ENCODE assay signal across 12 cellular contexts in the genomic region with DNA sequence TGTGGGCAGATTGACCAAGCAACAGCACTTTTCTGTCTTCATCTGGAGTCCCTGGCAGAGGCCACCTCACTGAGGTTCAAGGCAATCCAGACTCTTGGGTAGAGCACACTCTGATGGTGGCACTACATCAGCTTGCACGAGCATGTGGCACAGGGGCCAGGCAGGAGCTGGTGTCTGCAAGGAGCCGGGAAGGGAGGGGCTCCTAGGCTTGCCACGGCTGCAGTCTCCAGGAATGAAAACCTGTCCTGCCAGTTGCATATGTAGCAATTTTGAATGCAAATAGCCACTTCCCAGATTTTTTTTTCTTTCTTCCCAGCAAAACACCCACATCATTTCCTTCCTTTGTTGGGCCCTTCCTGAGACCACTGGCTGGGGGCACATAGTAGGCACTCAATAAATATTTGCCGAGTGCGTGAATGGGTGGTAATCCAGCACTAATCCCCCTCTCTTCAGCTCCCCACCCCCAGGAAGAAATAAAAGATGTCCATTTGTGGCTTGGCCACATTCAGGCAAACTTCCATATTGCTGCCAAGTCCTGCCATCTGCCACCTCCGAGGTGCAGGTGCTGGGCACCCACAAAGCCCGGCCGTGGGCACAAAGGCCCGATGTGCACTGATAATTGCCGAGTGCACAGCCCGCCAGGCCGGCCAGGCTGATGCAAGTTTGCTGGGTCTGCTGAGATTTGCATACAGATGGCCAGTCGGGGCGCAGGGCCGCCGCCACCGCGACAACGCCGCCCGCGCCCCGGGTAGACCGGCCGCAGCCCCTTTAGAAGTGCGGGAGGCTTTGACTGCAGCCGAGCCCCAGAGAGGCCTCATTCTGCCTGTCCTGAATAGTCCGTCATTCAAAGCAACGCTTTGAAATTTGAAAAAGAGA.
DNase-seq lines count a peak whose midpoint lies in the region; ATAC-seq and TF ChIP-seq lines count a peak whose summit lies in the region.
"Had no signal": no experiment of that assay in that cellular context is flagged by ENCODE, and none has a peak within 500 bp of the region (broad histone marks: within the 10 kb centered on the region; RNA-seq: fewer than 3 reads in every experiment).

No MANE protein-coding gene starts in this region.

- intact Hi-C loops in HCT116 (cut with micrococcal nuclease) (no loop called here), posterior cingulate gyrus (cut with DNase I) (no loop called here)

- TF ChIP-seq CTCF in HCT116 (IDR thresholded peaks at IDR 0.05 in 2 of 3, conservative IDR thresholded peaks at IDR 0.05 in 1 of 3; ENCODE audit: borderline replicate concordance in 1 of 3, insufficient read depth in 1 of 3, low read depth in 2 of 3, low read length in 2 of 3) (no peak), foreskin keratinocyte (conservative IDR thresholded peaks at IDR 0.05) (no peak), HFFc6 (IDR thresholded peaks at IDR 0.05) (no peak)

- peaks cover 3% of the 10 kb centered on the region; the same call in 1 of the 2 replicates for H3K27me3 Mint-ChIP-seq in HFFc6 (ENCODE audit: insufficient read depth)

- H3K36me3 ChIP-seq in HCT116 (ENCODE audit: control insufficient read depth in 1 of 2, insufficient read depth in 2 of 2, low read length in 2 of 2): no peaks in the 10 kb centered on the region
- H3K36me3 ChIP-seq: Peyer's patch had no signal

- H3K36me3 Mint-ChIP-seq in HFFc6 (ENCODE audit: low read depth): no peaks in the 10 kb centered on the region

- H3K9ac ChIP-seq in HCT116 (ENCODE audit: low read length): no peak overlapping the region

- H3K27me3 ChIP-seq in HCT116 (ENCODE audit: insufficient read depth, low read length) (peaks cover 17% of the 10 kb centered on the region), foreskin keratinocyte (peaks cover 12% of the 10 kb centered on the region)
- H3K27me3 ChIP-seq: Peyer's patch had no signal

- no peak overlapping the region for H3K4me2 ChIP-seq in HCT116 (ENCODE audit: low read length)

- no peak overlapping the region for H3K4me3 ChIP-seq in HCT116 (replicated peaks in 1 of 2; ENCODE audit: low read depth in 1 of 2, low read length in 2 of 2)
- H3K4me3 ChIP-seq: Peyer's patch had no signal

- no peak overlapping the region for H3K4me3 Mint-ChIP-seq in HFFc6

- no peak for TF ChIP-seq POLR2A in HCT116 (IDR thresholded peaks at IDR 0.05; ENCODE audit: borderline replicate concordance, extremely low read depth, insufficient read depth, insufficient read length)

- H3K9me3 Mint-ChIP-seq in HFFc6: peaks cover 34% of the 10 kb centered on the region

- H3K4me1 ChIP-seq in HCT116 (ENCODE audit: control insufficient read depth in 1 of 2, insufficient read depth in 2 of 2, low read length in 2 of 2) (peaks cover 0 to 2% of the 10 kb centered on the region in 2 experiments; a peak in 1 of 4 replicates), foreskin keratinocyte (no peaks in the 10 kb centered on the region)

- H3K27ac Mint-ChIP-seq in HFFc6: no peak overlapping the region

- no TSS peak for BruUV-seq in HCT116 (replicated peaks; lab: Mats Ljungman, UMichigan)

- POLR2A ChIA-PET in HCT116 (lab: Charles Lee): no interaction called here

- H3K79me2 ChIP-seq in HCT116 (ENCODE audit: insufficient read depth, low read length): no peaks in the 10 kb centered on the region

- no peak for TF ChIP-seq RAD21 in HCT116 (IDR thresholded peaks at IDR 0.05; ENCODE audit: low read depth)

- H3K27ac ChIP-seq in HCT116 (ENCODE audit: low read depth, low read length) (no peak overlapping the region), foreskin keratinocyte (no peak overlapping the region)
- H3K27ac ChIP-seq: Peyer's patch had no signal

- RAD21 ChIA-PET in HCT116 (lab: Charles Lee; ENCODE audit: low non-redundant PET in 1 of 2, low total read pairs in 2 of 2, uncharacterized antibody in 2 of 2, unreplicated experiment in 2 of 2): no interaction called here

- DNase-seq in HCT116 (ENCODE audit: low read depth, low spot score) (no peak), NCI-H69 (lab: John Stamatoyannopoulos, UW) (peak; percentile 100), foreskin keratinocyte (peak in 1 of 2 donors; percentile 2), posterior cingulate gyrus (peak; percentile 26 to 90 (median 42)), GM19240 (ENCODE audit: insufficient read length, low spot score) (no peak), HFFc6 (no peak)
- DNase-seq: activated CD4-positive, alpha-beta T cell treated with anti-CD3 and anti-CD28 coated beads, Interleukin-2, amount 50 U/mL, for 48 hours; EL; KG1 had no signal

- no peaks in the 10 kb centered on the region for H3K4me1 Mint-ChIP-seq in HFFc6 (ENCODE audit: low read depth)

- ATAC-seq in HCT116 (peak; percentile 42; the same call in 1 of the 2 replicates), foreskin keratinocyte (peak; percentile 37), HG03045 (IDR thresholded peaks at IDR 0.05; ENCODE audit: unreplicated experiment) (no peak), HG02623 (IDR thresholded peaks at IDR 0.05; ENCODE audit: unreplicated experiment) (no peak)

- CTCF ChIA-PET in HCT116 (lab: Charles Lee): no interaction called here

- no peaks in the 10 kb centered on the region for H3K9me2 ChIP-seq in HCT116 (ENCODE audit: insufficient read depth)

- no peaks in the 10 kb centered on the region for H4K20me1 ChIP-seq in HCT116 (ENCODE audit: insufficient read depth)

- H2AFZ ChIP-seq in HCT116 (ENCODE audit: low read depth, low read length, poor library complexity, severe bottlenecking): no peak overlapping the region

- no peaks in the 10 kb centered on the region for H3K9me3 ChIP-seq in HCT116 (ENCODE audit: control insufficient read depth in 1 of 2, insufficient read depth in 1 of 2, low read depth in 1 of 2, low read length in 2 of 2)
- H3K9me3 ChIP-seq: Peyer's patch had no signal

TF ChIP-seq in HCT116, 20 proteins besides CTCF, POLR2A, EP300 and RAD21 (continues in another document):
- TF ChIP-seq ZFX (IDR thresholded peaks at IDR 0.05) (no peak), YY1 (IDR thresholded peaks at IDR 0.05; ENCODE audit: extremely low read depth, insufficient replicate concordance, low read depth, low read length) (no peak), FOSL1 (IDR thresholded peaks at IDR 0.05; ENCODE audit: low read depth) (no peak), EZH2 (IDR thresholded peaks at IDR 0.05) (no peak), EZH2phosphoT487 (IDR thresholded peaks at IDR 0.05; ENCODE audit: borderline replicate concordance) (no peak), SRF (IDR thresholded peaks at IDR 0.05; ENCODE audit: low read depth) (no peak), CBX3 (IDR thresholded peaks at IDR 0.05; ENCODE audit: low read depth) (no peak), ZNF274 (IDR thresholded peaks at IDR 0.05; ENCODE audit: low read depth, low read length) (no peak), ELF1 (IDR thresholded peaks at IDR 0.05; ENCODE audit: borderline replicate concordance, low read depth) (no peak), REST (IDR thresholded peaks at IDR 0.05; ENCODE audit: low read depth) (no peak), EGR1 (IDR thresholded peaks at IDR 0.05; ENCODE audit: low read depth) (no peak), POLR2AphosphoS5 (IDR thresholded peaks at IDR 0.05; ENCODE audit: low read depth, low read length) (no peak), CEBPB (IDR thresholded peaks at IDR 0.05; ENCODE audit: low read depth) (no peak), SP1 (IDR thresholded peaks at IDR 0.05; ENCODE audit: low read depth) (no peak)
- TF ChIP-seq, protein P1, sequence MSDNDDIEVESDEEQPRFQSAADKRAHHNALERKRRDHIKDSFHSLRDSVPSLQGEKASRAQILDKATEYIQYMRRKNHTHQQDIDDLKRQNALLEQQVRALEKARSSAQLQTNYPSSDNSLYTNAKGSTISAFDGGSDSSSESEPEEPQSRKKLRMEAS (IDR thresholded peaks at IDR 0.05): no peak
- TF ChIP-seq, protein P2, sequence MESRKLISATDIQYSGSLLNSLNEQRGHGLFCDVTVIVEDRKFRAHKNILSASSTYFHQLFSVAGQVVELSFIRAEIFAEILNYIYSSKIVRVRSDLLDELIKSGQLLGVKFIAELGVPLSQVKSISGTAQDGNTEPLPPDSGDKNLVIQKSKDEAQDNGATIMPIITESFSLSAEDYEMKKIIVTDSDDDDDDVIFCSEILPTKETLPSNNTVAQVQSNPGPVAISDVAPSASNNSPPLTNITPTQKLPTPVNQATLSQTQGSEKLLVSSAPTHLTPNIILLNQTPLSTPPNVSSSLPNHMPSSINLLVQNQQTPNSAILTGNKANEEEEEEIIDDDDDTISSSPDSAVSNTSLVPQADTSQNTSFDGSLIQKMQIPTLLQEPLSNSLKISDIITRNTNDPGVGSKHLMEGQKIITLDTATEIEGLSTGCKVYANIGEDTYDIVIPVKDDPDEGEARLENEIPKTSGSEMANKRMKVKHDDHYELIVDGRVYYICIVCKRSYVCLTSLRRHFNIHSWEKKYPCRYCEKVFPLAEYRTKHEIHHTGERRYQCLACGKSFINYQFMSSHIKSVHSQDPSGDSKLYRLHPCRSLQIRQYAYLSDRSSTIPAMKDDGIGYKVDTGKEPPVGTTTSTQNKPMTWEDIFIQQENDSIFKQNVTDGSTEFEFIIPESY (IDR thresholded peaks at IDR 0.05; ENCODE audit: extremely low read depth, insufficient replicate concordance, low read length): no peak

Comparison
In these comparisons a context has a peak if more than half of its experiments do, and no peak if none do; other contexts are left out.
1. ATAC-seq: peak in HCT116 (single experiment) and foreskin keratinocyte (single experiment); none in HG03045 (single experiment) and HG02623 (single experiment).
2. DNase-seq: peak in NCI-H69 (single experiment) and posterior cingulate gyrus (10 of 10); none in HCT116 (single experiment), GM19240 (single experiment) and HFFc6 (single experiment).